ENCODE assay signal across 10 cellular contexts in genomic region chr3:81242871-81243270, GRCh38.
DNase-seq lines count a peak whose midpoint lies in the region; ATAC-seq, FAIRE-seq and TF ChIP-seq lines count a peak whose summit lies in the region.
"Had no signal": no experiment of that assay in that cellular context is flagged by ENCODE, and none has a peak within 500 bp of the region (broad histone marks: within the 10 kb centered on the region; RNA-seq: fewer than 3 reads in every experiment).

No MANE protein-coding gene starts in this region.

- H3K4me3 ChIP-seq in MM.1S (ENCODE audit: low read length): no peak overlapping the region
- no peak overlapping the region for H3K4me3 ChIP-seq in testis
- H3K4me3 ChIP-seq: MG63 had no signal

- H3K4me2 ChIP-seq in MM.1S (ENCODE audit: low read depth, low read length): no peak overlapping the region

- no peaks in the 10 kb centered on the region for H3K36me3 Mint-ChIP-seq in natural killer cell
- H3K36me3 Mint-ChIP-seq: CD4-positive, CD25-positive, alpha-beta regulatory T cell had no signal

- H3K4me1 ChIP-seq in MM.1S (ENCODE audit: low read length) (no peaks in the 10 kb centered on the region), testis (no peaks in the 10 kb centered on the region)

- no peak for TF ChIP-seq POLR2A in testis (IDR thresholded peaks at IDR 0.05)

- intact Hi-C loops in testis (cut with DNase I; ENCODE audit: low total_unique reads) (no loop called here), natural killer cell (cut with micrococcal nuclease) (no loop called here)

- no peak overlapping the region for H2AFZ ChIP-seq in MM.1S (ENCODE audit: low read length)

- H3K36me3 ChIP-seq in MM.1S (replicated peaks; ENCODE audit: insufficient read depth, low read length) (no peaks in the 10 kb centered on the region), testis (ENCODE audit: low read depth, missing control alignments) (no peaks in the 10 kb centered on the region)
- H3K36me3 ChIP-seq: MG63 had no signal

- no peak overlapping the region for H3K4me3 Mint-ChIP-seq in natural killer cell
- H3K4me3 Mint-ChIP-seq: CD4-positive, CD25-positive, alpha-beta regulatory T cell had no signal

- no peak for ATAC-seq in natural killer cell

- H3K9me3 Mint-ChIP-seq in natural killer cell: peaks cover 2% of the 10 kb centered on the region in 2 donors

- DNase-seq in NCI-H82 (lab: John Stamatoyannopoulos, UW) (peak; percentile 45), NCI-H82 treated with DMSO at 0.1 percent for 48 hours (lab: John Stamatoyannopoulos, UW; ENCODE audit: unreplicated experiment) (no peak), MM.1S (peak; percentile 45), dermis blood vessel endothelial cell (peak; percentile 64), testis (no peak), DMS153 treated with DMSO at 0.1 percent for 48 hours (lab: John Stamatoyannopoulos, UW; ENCODE audit: unreplicated experiment) (no peak), natural killer cell (no peak), RCC 7860 (ENCODE audit: low spot score) (no peak)
- DNase-seq: CD4-positive, CD25-positive, alpha-beta regulatory T cell; MG63 had no signal

- H3K27ac ChIP-seq in MM.1S (ENCODE audit: low read length): no peak overlapping the region
- no peak overlapping the region for H3K27ac ChIP-seq in testis

- FAIRE-seq in RCC 7860 (lab: Jason Lieb, UNC): no peak

- no peaks in the 10 kb centered on the region for H3K79me2 ChIP-seq in MM.1S (ENCODE audit: low read length)

- H3K27ac Mint-ChIP-seq in natural killer cell: no peak overlapping the region
- H3K27ac Mint-ChIP-seq: CD4-positive, CD25-positive, alpha-beta regulatory T cell had no signal

- no peaks in the 10 kb centered on the region for H3K9me2 ChIP-seq in MM.1S (replicated peaks; ENCODE audit: insufficient read depth, low read length)

- H3K27me3 ChIP-seq in MM.1S (replicated peaks; ENCODE audit: insufficient read depth, low read length) (no peaks in the 10 kb centered on the region), testis (no peaks in the 10 kb centered on the region)
- H3K27me3 ChIP-seq: MG63 had no signal

- H3K4me1 Mint-ChIP-seq in natural killer cell: no peaks in the 10 kb centered on the region
- H3K4me1 Mint-ChIP-seq: CD4-positive, CD25-positive, alpha-beta regulatory T cell had no signal

- 34 to 47% methylated on average over 1 of the region's 1 CpG for WGBS in testis, 2 donors

- TF ChIP-seq CTCF in MM.1S (IDR thresholded peaks at IDR 0.05; ENCODE audit: low read length): peak; percentile 51
- TF ChIP-seq CTCF in testis (IDR thresholded peaks at IDR 0.05): peak in 2 of 3 experiments; percentile 6 to 27
- no peak for TF ChIP-seq CTCF in natural killer cell (IDR thresholded peaks at IDR 0.05)

- no peaks in the 10 kb centered on the region for H4K20me1 ChIP-seq in MM.1S (ENCODE audit: insufficient read depth, low read length)

- H3K27me3 Mint-ChIP-seq in natural killer cell (ENCODE audit: low read depth in 2 of 2): no peaks in the 10 kb centered on the region
- H3K27me3 Mint-ChIP-seq: CD4-positive, CD25-positive, alpha-beta regulatory T cell had no signal

- H3K9ac ChIP-seq in MM.1S (ENCODE audit: low read length): no peak overlapping the region

- no peaks in the 10 kb centered on the region for H3F3A ChIP-seq in MM.1S (ENCODE audit: insufficient read depth, low read length)

- no peaks in the 10 kb centered on the region for H3K9me3 ChIP-seq in MM.1S (replicated peaks; ENCODE audit: insufficient read depth, low read length)
- H3K9me3 ChIP-seq in testis: no peaks in the 10 kb centered on the region
- H3K9me3 ChIP-seq: MG63 had no signal

Comparison
In these comparisons a context has a peak if more than half of its experiments do, and no peak if none do; other contexts are left out.
1. DNase-seq: peak in NCI-H82 (single experiment), MM.1S (single experiment) and dermis blood vessel endothelial cell (single experiment); none in NCI-H82 treated with DMSO at 0.1 percent for 48 hours (single experiment), testis (single experiment), DMS153 treated with DMSO at 0.1 percent for 48 hours (single experiment), natural killer cell (single experiment) and RCC 7860 (single experiment).